In genomic region chr3:132659000-132659369, GRCh38 we compare ENCODE assay signal across 8 cellular contexts. TPM values are rescaled to one million over a fixed set of nuclear protein-coding genes. Genes with fewer than 3 reads are reported as not detected.
DNase-seq lines count a peak whose midpoint lies in the region; ATAC-seq and TF ChIP-seq lines count a peak whose summit lies in the region.

No MANE protein-coding gene starts in this region.

- H4K8ac ChIP-seq in mesenchymal stem cell (ENCODE audit: low read length): no peak overlapping the region

- H3K18ac ChIP-seq in mesenchymal stem cell (ENCODE audit: low read depth in 1 of 2, low read length in 2 of 2): no peak overlapping the region

- ATAC-seq in HG03139 (IDR thresholded peaks at IDR 0.05; ENCODE audit: unreplicated experiment): no peak

- H2AFZ ChIP-seq in mesenchymal stem cell (ENCODE audit: low read depth, low read length): no peak overlapping the region

- H3K27ac ChIP-seq in breast epithelium: peak overlapping the region; percentile 93 to 96
- H3K27ac ChIP-seq in mesenchymal stem cell (ENCODE audit: low read length, poor library complexity, severe bottlenecking): no peak overlapping the region
- H3K27ac ChIP-seq in urinary bladder (ENCODE audit: low read depth): no peak overlapping the region

- TF ChIP-seq POLR2A in breast epithelium (IDR thresholded peaks at IDR 0.05): no peak

- H3K4me1 ChIP-seq in breast epithelium (no peaks in the 10 kb centered on the region), mesenchymal stem cell (ENCODE audit: control insufficient read depth, insufficient read depth, low read depth, low read length) (no peaks in the 10 kb centered on the region), urinary bladder (ENCODE audit: insufficient read depth) (peaks cover 1% of the 10 kb centered on the region)

- no peak for TF ChIP-seq CTCF in breast epithelium (IDR thresholded peaks at IDR 0.05)

- WGBS in mesenchymal stem cell: 35% methylated on average over 7 of the region's 7 CpGs
- 5% methylated on average over 7 of the region's 7 CpGs for WGBS in urinary bladder

- H3K4ac ChIP-seq in mesenchymal stem cell (ENCODE audit: low read depth in 1 of 2, low read length in 2 of 2): no peak overlapping the region

- H2BK12ac ChIP-seq in mesenchymal stem cell (ENCODE audit: low read length in 2 of 2): no peak overlapping the region

- H3K79me1 ChIP-seq in mesenchymal stem cell (replicated peaks; ENCODE audit: low read length, poor library complexity, severe bottlenecking): peaks cover 7% of the 10 kb centered on the region

- no peaks in the 10 kb centered on the region for H3K9me3 ChIP-seq in breast epithelium
- H3K9me3 ChIP-seq in mesenchymal stem cell (ENCODE audit: control insufficient read depth, low read length): no peaks in the 10 kb centered on the region

- no peak overlapping the region for H2AK5ac ChIP-seq in mesenchymal stem cell (ENCODE audit: low read length, severe bottlenecking)

- no peak overlapping the region for H2BK120ac ChIP-seq in mesenchymal stem cell (ENCODE audit: low read depth, low read length)

- intact Hi-C loops in breast epithelium (cut with DNase I; ENCODE audit: low total_unique reads): no loop called here

- in situ Hi-C loops in G401 (cut with HindIII; ENCODE audit: low sequenced_read_pairs): no loop called here

- H3K27me3 ChIP-seq in breast epithelium (no peaks in the 10 kb centered on the region), mesenchymal stem cell (ENCODE audit: control insufficient read depth in 1 of 2, insufficient read depth in 1 of 2, low read length in 2 of 2) (no peaks in the 10 kb centered on the region)

- H2BK5ac ChIP-seq in mesenchymal stem cell (ENCODE audit: low read depth, low read length, poor library complexity, severe bottlenecking): no peak overlapping the region

- H3K14ac ChIP-seq in mesenchymal stem cell (ENCODE audit: low read length in 2 of 2): no peak overlapping the region

- DNase-seq in G401 (ENCODE audit: low spot score) (peak; percentile 62), breast epithelium (ENCODE audit: low spot score in 2 of 2) (no peak), mesenchymal stem cell (no peak), dermis blood vessel endothelial cell (no peak), SKM-1 treated with dmso at 0.1 percent for 144 hours (lab: John Stamatoyannopoulos, UW; ENCODE audit: unreplicated experiment) (no peak)
- no peak for DNase-seq in Jurkat, Clone E6-1 (ENCODE audit: low read depth, low spot score)

- no peak overlapping the region for H2BK15ac ChIP-seq in mesenchymal stem cell (ENCODE audit: low read depth, poor library complexity, severe bottlenecking)

- H3K4me3 ChIP-seq in Jurkat, Clone E6-1 (ENCODE audit: low read length): peak overlapping the region; percentile 90
- H3K4me3 ChIP-seq in breast epithelium (peak overlapping the region; percentile 57 to 97 (median 85)), mesenchymal stem cell (ENCODE audit: insufficient read depth in 1 of 2, low read depth in 1 of 2, low read length in 2 of 2) (peak overlapping the region in 1 of 2 experiments; percentile 94), urinary bladder (ENCODE audit: low read depth, low read length) (peak overlapping the region; percentile 94)

- H3K36me3 ChIP-seq in breast epithelium (no peaks in the 10 kb centered on the region), mesenchymal stem cell (ENCODE audit: control insufficient read depth in 1 of 2, insufficient read depth in 2 of 2, low read depth in 1 of 2, low read length in 2 of 2) (no peaks in the 10 kb centered on the region), urinary bladder (ENCODE audit: insufficient read depth) (no peaks in the 10 kb centered on the region)

- H4K91ac ChIP-seq in mesenchymal stem cell (ENCODE audit: low read length): no peak overlapping the region

- H3K9ac ChIP-seq in mesenchymal stem cell (ENCODE audit: low read length): peak overlapping the region; percentile 96

- peak overlapping the region; percentile 60 for H3K4me2 ChIP-seq in mesenchymal stem cell (ENCODE audit: low read length, poor library complexity, severe bottlenecking)

- H3K23ac ChIP-seq in mesenchymal stem cell (ENCODE audit: low read length in 2 of 2): no peak overlapping the region

RNA-seq across cellular contexts. Expression of gene ACAD11, which starts 0.6 kb away (rescaled TPM):
- total RNA-seq in G401 (2014; rRNA removed; shearing (Covaris generic)): 16.8 and 40.4 TPM in 2 replicates
- 5.1 TPM for polyA plus RNA-seq in Jurkat, Clone E6-1 (2012; ENCODE audit: insufficient read depth, insufficient read length)
- total RNA-seq in breast epithelium (10 to 100 TPM; 30.4 to 52.0 (median 40.3) TPM), urinary bladder (47.3 TPM), dermis blood vessel endothelial cell (19.6 and 24.2 TPM in 2 replicates)
- 14.3 TPM for polyA plus RNA-seq in mesenchymal stem cell (2013, experiment 1 of 2)
- 14.1 TPM for polyA plus RNA-seq in mesenchymal stem cell (2013, experiment 2 of 2)
- polyA plus RNA-seq in urinary bladder: 10.2 TPM

RNA-seq across cellular contexts. Expression of gene UBA5, which starts 1.1 kb away (rescaled TPM):
- 22.1 and 27.7 TPM in 2 replicates for total RNA-seq in G401 (2014; rRNA removed; shearing (Covaris generic))
- polyA plus RNA-seq in Jurkat, Clone E6-1 (2012; ENCODE audit: insufficient read depth, insufficient read length): 51.9 TPM
- total RNA-seq in breast epithelium (10 to 100 TPM; 34.4 to 40.2 (median 37.7) TPM), urinary bladder (57.9 TPM), dermis blood vessel endothelial cell (26.5 and 26.9 TPM in 2 replicates)
- polyA plus RNA-seq in mesenchymal stem cell (2013, experiment 1 of 2): 22.0 TPM
- polyA plus RNA-seq in mesenchymal stem cell (2013, experiment 2 of 2): 22.1 TPM
- polyA plus RNA-seq in urinary bladder: 28.2 TPM

Comparison
In these comparisons a context has a peak if more than half of its experiments do, and no peak if none do; other contexts are left out.
1. H3K27ac ChIP-seq: peak in breast epithelium (2 of 2); none in mesenchymal stem cell (single experiment) and urinary bladder (single experiment).